Comparison of ENCODE assay signal across 8 cellular contexts in the genomic region with DNA sequence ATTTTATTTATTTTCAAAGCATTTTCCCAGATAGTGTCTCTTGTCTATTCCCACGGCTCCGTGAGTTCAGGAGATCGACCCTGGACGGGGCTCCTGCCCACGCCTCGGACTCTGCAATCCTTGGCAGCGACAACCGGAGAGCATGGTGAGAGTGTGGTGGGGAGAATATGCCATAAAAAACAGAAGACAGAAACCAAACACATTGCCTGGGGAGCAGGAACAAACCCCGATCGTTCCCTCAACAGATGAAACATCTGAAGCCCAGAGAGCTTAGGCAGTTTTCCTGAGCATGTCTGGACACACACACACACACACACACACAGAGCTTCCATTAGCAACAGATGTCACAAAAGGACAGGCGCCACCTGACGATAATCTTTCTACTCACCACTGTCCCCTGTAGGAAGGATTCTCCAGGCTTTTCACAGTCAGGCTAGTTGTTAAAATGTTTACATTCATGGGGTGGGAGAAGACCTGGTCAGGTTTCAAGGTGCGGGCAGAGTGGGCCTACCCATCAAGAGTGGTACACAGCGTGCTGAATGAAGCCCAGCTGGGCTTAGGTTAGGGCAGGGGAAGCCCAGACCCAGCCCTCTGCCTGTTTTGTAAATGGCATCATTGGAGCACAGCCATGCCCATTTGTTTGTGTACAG.
A peak's percentile ranks its signal among the peaks of the same experiment; 100 is the strongest.
DNase-seq lines count a peak whose midpoint lies in the region; ATAC-seq lines count a peak whose summit lies in the region.

No MANE protein-coding gene starts in this region.

- CTCF ChIA-PET in activated CD4-positive, alpha-beta T cell treated with anti-CD3 and anti-CD28 coated beads for 36 hours (lab: Charles Lee) = interaction anchor here (1.5 kb wide), 1 partner anchor 185 kb away, joined by 4 read pairs; no protein-coding TSS in a partner anchor

- intact Hi-C loops in sciatic nerve (cut with DNase I) = no loop called here
- intact Hi-C loops in activated CD4-positive, alpha-beta T cell treated with anti-CD3 and anti-CD28 coated beads for 36 hours (cut with DNase I, micrococcal nuclease) = no loop called here

- H3K36me3 Mint-ChIP-seq in activated CD4-positive, alpha-beta T cell treated with anti-CD3 and anti-CD28 coated beads for 36 hours (ENCODE audit: low read depth) = peaks cover 3% of the 10 kb centered on the region

- H3K4me1 Mint-ChIP-seq in activated CD4-positive, alpha-beta T cell treated with anti-CD3 and anti-CD28 coated beads for 36 hours = peaks cover 3% of the 10 kb centered on the region

- no peak overlapping the region for H3K27ac Mint-ChIP-seq in activated CD4-positive, alpha-beta T cell treated with anti-CD3 and anti-CD28 coated beads for 36 hours

- ATAC-seq in sciatic nerve = peak; percentile 86
- ATAC-seq in activated CD4-positive, alpha-beta T cell treated with anti-CD3 and anti-CD28 coated beads for 36 hours = no peak

- in situ Hi-C loops in KBM-7 (cut with MboI; ENCODE audit: low pct_unique_long_range_greater_than_20kb, low sequenced_read_pairs) = no loop called here

- peaks cover 14% of the 10 kb centered on the region for H3K9me3 Mint-ChIP-seq in activated CD4-positive, alpha-beta T cell treated with anti-CD3 and anti-CD28 coated beads for 36 hours (ENCODE audit: low read depth)

- H3K27me3 Mint-ChIP-seq in activated CD4-positive, alpha-beta T cell treated with anti-CD3 and anti-CD28 coated beads for 36 hours = peaks cover 3% of the 10 kb centered on the region

- POLR2A ChIA-PET in activated CD4-positive, alpha-beta T cell treated with anti-CD3 and anti-CD28 coated beads for 36 hours (lab: Charles Lee) = no interaction called here

- DNase-seq in H4 (ENCODE audit: low spot score) (peak; percentile 67), NCI-H2196 (lab: John Stamatoyannopoulos, UW; ENCODE audit: unreplicated experiment) (peak; percentile 74), ecto neural progenitor cell (ENCODE audit: low spot score) (peak; percentile 47), sciatic nerve (ENCODE audit: low spot score) (peak; percentile 82), KBM-7 (no peak)
- DNase-seq in stimulated activated CD4-positive, alpha-beta T cell treated with anti-CD3 and anti-CD28 coated beads, Interleukin-1b, Interleukin-23, amount 100 ng/mL, for 48 hours = no peak
- DNase-seq in activated CD4-positive, alpha-beta T cell treated with anti-CD3 and anti-CD28 coated beads for 36 hours = no peak
- DNase-seq in activated T-cell treated with anti-CD3 and anti-CD28 coated beads, Interleukin-2, amount 50 U/mL, for 1 hour = no peak

- H3K4me3 Mint-ChIP-seq in activated CD4-positive, alpha-beta T cell treated with anti-CD3 and anti-CD28 coated beads for 36 hours = no peak overlapping the region

Comparison
In these comparisons a context has a peak if more than half of its experiments do, and no peak if none do; other contexts are left out.
1. DNase-seq: peak in H4 (single experiment), NCI-H2196 (single experiment), ecto neural progenitor cell (single experiment) and sciatic nerve (single experiment); none in stimulated activated CD4-positive, alpha-beta T cell treated with anti-CD3 and anti-CD28 coated beads, Interleukin-1b, Interleukin-23, amount 100 ng/mL, for 48 hours (single experiment), activated CD4-positive, alpha-beta T cell treated with anti-CD3 and anti-CD28 coated beads for 36 hours (single experiment), KBM-7 (single experiment) and activated T-cell treated with anti-CD3 and anti-CD28 coated beads, Interleukin-2, amount 50 U/mL, for 1 hour (single experiment).